ENCODE assay signal across 11 cellular contexts in genomic region chr18:9106094-9106493, GRCh38. TPM values are rescaled to one million over a fixed set of nuclear protein-coding genes. Genes with fewer than 3 reads are reported as not detected.
DNase-seq lines count a peak whose midpoint lies in the region; ATAC-seq lines count a peak whose summit lies in the region.
"Had no signal": no experiment of that assay in that cellular context is flagged by ENCODE, and none has a peak within 500 bp of the region (broad histone marks: within the 10 kb centered on the region; RNA-seq: fewer than 3 reads in every experiment).

No MANE protein-coding gene starts in this region.

- peak overlapping the region; percentile 83 for H3K4me3 ChIP-seq in iPS-20b (ENCODE audit: low read length)
- H3K4me3 ChIP-seq in subcutaneous abdominal adipose tissue (ENCODE audit: low read depth in 1 of 5, low read length in 5 of 5): peak overlapping the region in 1 of 5 donors; percentile 12
- no peak overlapping the region for H3K4me3 ChIP-seq in SJCRH30

- peak overlapping the region; percentile 91 for H3K4me3 Mint-ChIP-seq in activated T-cell treated with anti-CD3 and anti-CD28 coated beads, Interleukin-2, amount 50 U/mL, for 4 hours
- H3K4me3 Mint-ChIP-seq in activated naive CD8-positive, alpha-beta T cell: peak overlapping the region; percentile 96

- H3K27me3 ChIP-seq in iPS-20b (ENCODE audit: insufficient read depth, low read length) (no peaks in the 10 kb centered on the region), subcutaneous abdominal adipose tissue (ENCODE audit: control insufficient read depth in 5 of 5, insufficient read depth in 4 of 5, low read length in 5 of 5) (no peaks in the 10 kb centered on the region), SJCRH30 (no peaks in the 10 kb centered on the region)

- H3K27ac ChIP-seq in iPS-20b (ENCODE audit: low read length) (no peak overlapping the region), subcutaneous abdominal adipose tissue (ENCODE audit: low read depth, low read length) (peak overlapping the region; percentile 62), SJCRH30 (no peak overlapping the region)

- peaks cover 65% of the 10 kb centered on the region for H3K4me1 ChIP-seq in iPS-20b (ENCODE audit: insufficient read depth, low read length)
- peaks cover 4 to 82% (median 73%) of the 10 kb centered on the region in 5 donors for H3K4me1 ChIP-seq in subcutaneous abdominal adipose tissue (ENCODE audit: control insufficient read depth in 5 of 5, insufficient read depth in 5 of 5, low read length in 5 of 5)
- H3K4me1 ChIP-seq in SJCRH30: no peaks in the 10 kb centered on the region
- H3K4me1 ChIP-seq: prostate gland had no signal

- H3K27ac Mint-ChIP-seq in activated naive CD8-positive, alpha-beta T cell: peak overlapping the region; percentile 96

- peaks cover 77% of the 10 kb centered on the region for H3K4me1 Mint-ChIP-seq in activated T-cell treated with anti-CD3 and anti-CD28 coated beads, Interleukin-2, amount 50 U/mL, for 4 hours (ENCODE audit: low read depth)
- peaks cover 82% of the 10 kb centered on the region for H3K4me1 Mint-ChIP-seq in activated naive CD8-positive, alpha-beta T cell (ENCODE audit: low read depth)

- H3K9ac ChIP-seq in iPS-20b (ENCODE audit: low read depth, low read length): peak overlapping the region; percentile 97; the same call in 1 of the 2 replicates
- peak overlapping the region in 3 of 5 donors; percentile 45 to 81 (median 64) for H3K9ac ChIP-seq in subcutaneous abdominal adipose tissue (ENCODE audit: low read length in 5 of 5)

- peaks cover 16% of the 10 kb centered on the region for H3K36me3 Mint-ChIP-seq in activated T-cell treated with anti-CD3 and anti-CD28 coated beads, Interleukin-2, amount 50 U/mL, for 4 hours (ENCODE audit: insufficient read depth)
- H3K36me3 Mint-ChIP-seq in activated naive CD8-positive, alpha-beta T cell: peaks cover 15% of the 10 kb centered on the region

- no peak for DNase-seq in activated T-cell treated with anti-CD3 and anti-CD28 coated beads, Interleukin-2, amount 50 U/mL, for 4 hours
- DNase-seq in activated T-cell treated with anti-CD3 and anti-CD28 coated beads for 4 hours (no peak), HK-2 (ENCODE audit: unreplicated experiment) (no peak), SJCRH30 (no peak)
- DNase-seq: activated CD4-positive, CD25-positive, alpha-beta regulatory T cell treated with anti-CD3 and anti-CD28 coated beads, Interleukin-2, amount 50 U/mL, for 72 hours; NCI-H226 had no signal

- H3K27me3 Mint-ChIP-seq in activated T-cell treated with anti-CD3 and anti-CD28 coated beads, Interleukin-2, amount 50 U/mL, for 4 hours (ENCODE audit: low read depth): no peaks in the 10 kb centered on the region
- no peaks in the 10 kb centered on the region for H3K27me3 Mint-ChIP-seq in activated naive CD8-positive, alpha-beta T cell

- H3K9me3 Mint-ChIP-seq in activated T-cell treated with anti-CD3 and anti-CD28 coated beads, Interleukin-2, amount 50 U/mL, for 4 hours: no peaks in the 10 kb centered on the region
- H3K9me3 Mint-ChIP-seq in activated naive CD8-positive, alpha-beta T cell (ENCODE audit: low read depth): no peaks in the 10 kb centered on the region

- ATAC-seq in activated T-cell treated with anti-CD3 and anti-CD28 coated beads, Interleukin-2, amount 50 U/mL, for 4 hours: no peak
- no peak for ATAC-seq in GM21390 (IDR thresholded peaks at IDR 0.05; ENCODE audit: unreplicated experiment)

- no peaks in the 10 kb centered on the region for H3K9me3 ChIP-seq in iPS-20b (ENCODE audit: insufficient read depth, low read depth, low read length)
- no peaks in the 10 kb centered on the region for H3K9me3 ChIP-seq in subcutaneous abdominal adipose tissue (ENCODE audit: control insufficient read depth in 5 of 5, low read length in 5 of 5)
- H3K9me3 ChIP-seq in SJCRH30 (replicated peaks): no peaks in the 10 kb centered on the region
- H3K9me3 ChIP-seq: prostate gland had no signal

- H3K36me3 ChIP-seq in iPS-20b (ENCODE audit: insufficient read depth, low read depth, low read length) (peaks cover 27% of the 10 kb centered on the region; the same call in 1 of the 2 replicates), subcutaneous abdominal adipose tissue (ENCODE audit: control insufficient read depth in 5 of 5, insufficient read depth in 5 of 5, low read length in 5 of 5) (no peaks in the 10 kb centered on the region), SJCRH30 (no peaks in the 10 kb centered on the region)
- H3K36me3 ChIP-seq: prostate gland had no signal

RNA-seq across cellular contexts. Expression of gene NDUFV2, which starts 3.6 kb away (rescaled TPM):
- 100 to 1,000 TPM; 254 to 279 (median 265) TPM for total RNA-seq in activated T-cell treated with anti-CD3 and anti-CD28 coated beads, Interleukin-2, amount 50 U/mL, for 4 hours
- total RNA-seq in SJCRH30 (2014; rRNA removed; shearing (Covaris generic)): 111 and 125 TPM in 2 replicates

RNA-seq across cellular contexts. Expression of gene ANKRD12, which starts 30.5 kb away (rescaled TPM):
- 10 to 100 TPM; 49.7 to 62.9 (median 57.7) TPM for total RNA-seq in activated T-cell treated with anti-CD3 and anti-CD28 coated beads, Interleukin-2, amount 50 U/mL, for 4 hours
- total RNA-seq in SJCRH30 (2014; rRNA removed; shearing (Covaris generic)): 14.7 and 19.5 TPM in 2 replicates
